ENCODE assay signal across 8 cellular contexts in genomic region chr1:9996624-9997582, GRCh38. TPM values are rescaled to one million over a fixed set of nuclear protein-coding genes. Genes with fewer than 3 reads are reported as not detected.
A peak's percentile ranks its signal among the peaks of the same experiment; 100 is the strongest.
DNase-seq lines count a peak whose midpoint lies in the region; ATAC-seq and TF ChIP-seq lines count a peak whose summit lies in the region.

Gene RBP7 (plus strand): TSS chr1:9997228. CDS start chr1:9997259, 31 bp downstream.

- H3K4me2 ChIP-seq in HCT116 (ENCODE audit: low read length), result peak within 1 kb of the TSS; percentile 91

- H3K79me2 ChIP-seq in HCT116 (ENCODE audit: insufficient read depth, low read length), result no peaks in the 10 kb centered on the region; the same call in 1 of the 2 replicates

- H3K9me3 ChIP-seq in A673 (ENCODE audit: low read depth, low read length, poor library complexity, severe bottlenecking) (peaks cover 7% of the 10 kb centered on the region), HCT116 (ENCODE audit: control insufficient read depth in 1 of 2, insufficient read depth in 1 of 2, low read depth in 1 of 2, low read length in 2 of 2) (no peaks in the 10 kb centered on the region)

- H3K27ac Mint-ChIP-seq in osteocyte (ENCODE audit: unreplicated experiment), result no peak within 1 kb of the TSS

- H3K4me3 Mint-ChIP-seq in activated T-cell treated with anti-CD3 and anti-CD28 coated beads, Interleukin-2, amount 50 U/mL, for 4 hours, result peak within 1 kb of the TSS; percentile 69
- H3K4me3 Mint-ChIP-seq in osteocyte (ENCODE audit: unreplicated experiment), result peak within 1 kb of the TSS; percentile 68

- peak within 1 kb of the TSS; percentile 100 for H2AFZ ChIP-seq in HCT116 (ENCODE audit: low read depth, low read length, poor library complexity, severe bottlenecking)

- no peaks in the 10 kb centered on the region for H3K9me2 ChIP-seq in HCT116 (ENCODE audit: insufficient read depth)

- no peak within 1 kb of the TSS for H3K27ac ChIP-seq in A673 (ENCODE audit: low read depth, low read length, poor library complexity, severe bottlenecking)
- peak within 1 kb of the TSS; percentile 47; the same call in 1 of the 2 replicates for H3K27ac ChIP-seq in HCT116 (ENCODE audit: low read depth, low read length)

- H3K27me3 ChIP-seq in A673 (replicated peaks; ENCODE audit: insufficient read depth, low read depth, low read length, poor library complexity) (peaks cover 28% of the 10 kb centered on the region), HCT116 (ENCODE audit: insufficient read depth, low read length) (no peaks in the 10 kb centered on the region)

- CTCF ChIA-PET in A673 (lab: Charles Lee), result no interaction called here
- CTCF ChIA-PET in HCT116 (lab: Charles Lee), result no interaction called here

- no peak for DNase-seq in A673 (ENCODE audit: low spot score)
- no peak for DNase-seq in HCT116 (ENCODE audit: low read depth, low spot score)
- no peak for DNase-seq in activated T-cell treated with anti-CD3 and anti-CD28 coated beads, Interleukin-2, amount 50 U/mL, for 4 hours
- DNase-seq in globus pallidus (ENCODE audit: low spot score), result peak; percentile 24
- DNase-seq in osteocyte (ENCODE audit: extremely low spot score, unreplicated experiment), result no peak
- no peak for DNase-seq in SHP77 treated with DMSO at 0.1 percent for 48 hours (lab: John Stamatoyannopoulos, UW)
- no peak for DNase-seq in AG08395 (ENCODE audit: low spot score)

- BruUV-seq in A673 (replicated peaks; lab: Mats Ljungman, UMichigan), result no TSS peak
- BruUV-seq in HCT116 (replicated peaks; lab: Mats Ljungman, UMichigan), result no TSS peak

- ATAC-seq in HCT116 (peak; percentile 80), HG02571 (IDR thresholded peaks at IDR 0.05; ENCODE audit: unreplicated experiment) (no peak)
- ATAC-seq in activated T-cell treated with anti-CD3 and anti-CD28 coated beads, Interleukin-2, amount 50 U/mL, for 4 hours, result peak; percentile 60 to 66

- no peak for TF ChIP-seq POLR2A in HCT116 (IDR thresholded peaks at IDR 0.05; ENCODE audit: borderline replicate concordance, extremely low read depth, insufficient read depth, insufficient read length)

- RAD21 ChIA-PET in HCT116 (lab: Charles Lee; ENCODE audit: low non-redundant PET in 1 of 2, low total read pairs in 2 of 2, uncharacterized antibody in 2 of 2, unreplicated experiment in 2 of 2), result no interaction called here

- H3K9me3 Mint-ChIP-seq in activated T-cell treated with anti-CD3 and anti-CD28 coated beads, Interleukin-2, amount 50 U/mL, for 4 hours, result no peaks in the 10 kb centered on the region
- H3K9me3 Mint-ChIP-seq in osteocyte (ENCODE audit: unreplicated experiment), result no peaks in the 10 kb centered on the region

- no peaks in the 10 kb centered on the region for H3K36me3 ChIP-seq in A673 (ENCODE audit: insufficient read depth, low read length, poor library complexity, severe bottlenecking)
- no peaks in the 10 kb centered on the region for H3K36me3 ChIP-seq in HCT116 (ENCODE audit: control insufficient read depth in 1 of 2, insufficient read depth in 2 of 2, low read length in 2 of 2)

- H3K9ac ChIP-seq in HCT116 (ENCODE audit: low read length), result peak within 1 kb of the TSS; percentile 64

- H3K4me3 ChIP-seq in A673 (ENCODE audit: low read depth, low read length, poor library complexity, severe bottlenecking) (peak within 1 kb of the TSS; percentile 39), HCT116 (replicated peaks in 1 of 2; ENCODE audit: low read depth in 1 of 2, low read length in 2 of 2) (peak within 1 kb of the TSS; percentile 52 to 60)

- intact Hi-C loops in A673 (cut with micrococcal nuclease; ENCODE audit: unreplicated experiment), result no loop called here
- intact Hi-C loops in HCT116 (cut with micrococcal nuclease), result no loop called here

- H3K4me1 ChIP-seq in A673 (ENCODE audit: insufficient read depth, low read length, poor library complexity, severe bottlenecking), result no peaks in the 10 kb centered on the region
- peaks cover 5 to 14% of the 10 kb centered on the region in 2 experiments for H3K4me1 ChIP-seq in HCT116 (ENCODE audit: control insufficient read depth in 1 of 2, insufficient read depth in 2 of 2, low read length in 2 of 2)

- peaks cover 47% of the 10 kb centered on the region for H3K27me3 Mint-ChIP-seq in activated T-cell treated with anti-CD3 and anti-CD28 coated beads, Interleukin-2, amount 50 U/mL, for 4 hours (ENCODE audit: low read depth)
- peaks cover 12% of the 10 kb centered on the region for H3K27me3 Mint-ChIP-seq in osteocyte (ENCODE audit: unreplicated experiment)

- TF ChIP-seq CTCF in A673 (conservative IDR thresholded peaks at IDR 0.05; ENCODE audit: low read depth, low read length) (no peak), HCT116 (IDR thresholded peaks at IDR 0.05 in 2 of 3, conservative IDR thresholded peaks at IDR 0.05 in 1 of 3; ENCODE audit: borderline replicate concordance in 1 of 3, insufficient read depth in 1 of 3, low read depth in 2 of 3, low read length in 2 of 3) (no peak), osteocyte (IDR thresholded peaks at IDR 0.05) (no peak)

- no peak for TF ChIP-seq RAD21 in HCT116 (IDR thresholded peaks at IDR 0.05; ENCODE audit: low read depth)

- no peaks in the 10 kb centered on the region for H3K36me3 Mint-ChIP-seq in activated T-cell treated with anti-CD3 and anti-CD28 coated beads, Interleukin-2, amount 50 U/mL, for 4 hours (ENCODE audit: insufficient read depth)
- H3K36me3 Mint-ChIP-seq in osteocyte (ENCODE audit: unreplicated experiment), result no peaks in the 10 kb centered on the region

- H3K4me1 Mint-ChIP-seq in activated T-cell treated with anti-CD3 and anti-CD28 coated beads, Interleukin-2, amount 50 U/mL, for 4 hours (ENCODE audit: low read depth), result peaks cover 14% of the 10 kb centered on the region
- peaks cover 7% of the 10 kb centered on the region for H3K4me1 Mint-ChIP-seq in osteocyte (ENCODE audit: unreplicated experiment)

- H4K20me1 ChIP-seq in HCT116 (ENCODE audit: insufficient read depth), result no peaks in the 10 kb centered on the region

- POLR2A ChIA-PET in A673 (lab: Charles Lee; ENCODE audit: low non-redundant PET), result no interaction called here
- POLR2A ChIA-PET in HCT116 (lab: Charles Lee), result no interaction called here

TF ChIP-seq in HCT116, 20 proteins besides CTCF, POLR2A, EP300 and RAD21:
- TF ChIP-seq EGR1 (IDR thresholded peaks at IDR 0.05; ENCODE audit: low read depth) (no peak), POLR2AphosphoS5 (IDR thresholded peaks at IDR 0.05; ENCODE audit: low read depth, low read length) (peak; percentile 61), SIN3A (IDR thresholded peaks at IDR 0.05; ENCODE audit: low read depth) (no peak), EZH2phosphoT487 (IDR thresholded peaks at IDR 0.05; ENCODE audit: borderline replicate concordance) (no peak), ZFX (IDR thresholded peaks at IDR 0.05) (peak; percentile 67), REST (IDR thresholded peaks at IDR 0.05; ENCODE audit: low read depth) (no peak), ZNF274 (IDR thresholded peaks at IDR 0.05; ENCODE audit: low read depth, low read length) (no peak)

RNA-seq across cellular contexts. Expression of gene RBP7, which starts in this region (rescaled TPM):
- 1.6 TPM in 1 of 2 replicates, not detected in the other for total RNA-seq in A673 (2021)
- total RNA-seq in HCT116 (2021; ENCODE audit: unreplicated experiment), result 45.6 TPM
- 55.5 and 65.6 TPM in 2 replicates for polyA plus RNA-seq in HCT116 (2012)
- not detected for total RNA-seq in activated T-cell treated with anti-CD3 and anti-CD28 coated beads, Interleukin-2, amount 50 U/mL, for 4 hours
- total RNA-seq in osteocyte, result not detected in 2 replicates

Comparison
In these comparisons a context has a peak if more than half of its experiments do, and no peak if none do; other contexts are left out.
1. RNA of gene RBP7 (total RNA-seq): 45.6 TPM in HCT116 (single experiment); not detected in osteocyte, 1.6 TPM in A673 and not detected in activated T-cell treated with anti-CD3 and anti-CD28 coated beads, Interleukin-2, amount 50 U/mL, for 4 hours; every median in the first group is over 10 times any median in the second.
2. Peak in ATAC-seq in activated T-cell treated with anti-CD3 and anti-CD28 coated beads, Interleukin-2, amount 50 U/mL, for 4 hours; RNA of the gene not detected or under 1 TPM.